8 cellular contexts compared by ENCODE assay signal in genomic region chr13:31681133-31681532, GRCh38. TPM values are rescaled to one million over a fixed set of nuclear protein-coding genes. Genes with fewer than 3 reads are reported as not detected.
"Had no signal": no experiment of that assay in that cellular context is flagged by ENCODE, and none has a peak within 500 bp of the region (broad histone marks: within the 10 kb centered on the region; RNA-seq: fewer than 3 reads in every experiment).

No MANE protein-coding gene starts in this region.

- ATAC-seq: HepG2, K562 had no signal

- H3K27ac ChIP-seq: HL-60 had no signal

- H3K4me3 ChIP-seq: K562 had no signal

- H3K27ac Mint-ChIP-seq: IgD-negative memory B cell had no signal

- H3K27me3 Mint-ChIP-seq: IgD-negative memory B cell had no signal

- DNase-seq: IMR-90, KBM-7 had no signal

- H3K36me3 Mint-ChIP-seq: IgD-negative memory B cell had no signal

- H3K4me3 Mint-ChIP-seq: IgD-negative memory B cell had no signal

- H3K4me1 Mint-ChIP-seq: IgD-negative memory B cell had no signal

RNA-seq across cellular contexts. Expression of gene RXFP2, which starts 58.2 kb away (rescaled TPM):
- total RNA-seq: HepG2, HT-29, HT1080, IMR-90, K562 had no signal
- polyA plus RNA-seq: HepG2, IgD-negative memory B cell, IMR-90, K562 had no signal
